ENCODE assay signal across 9 cellular contexts in the genomic region with DNA sequence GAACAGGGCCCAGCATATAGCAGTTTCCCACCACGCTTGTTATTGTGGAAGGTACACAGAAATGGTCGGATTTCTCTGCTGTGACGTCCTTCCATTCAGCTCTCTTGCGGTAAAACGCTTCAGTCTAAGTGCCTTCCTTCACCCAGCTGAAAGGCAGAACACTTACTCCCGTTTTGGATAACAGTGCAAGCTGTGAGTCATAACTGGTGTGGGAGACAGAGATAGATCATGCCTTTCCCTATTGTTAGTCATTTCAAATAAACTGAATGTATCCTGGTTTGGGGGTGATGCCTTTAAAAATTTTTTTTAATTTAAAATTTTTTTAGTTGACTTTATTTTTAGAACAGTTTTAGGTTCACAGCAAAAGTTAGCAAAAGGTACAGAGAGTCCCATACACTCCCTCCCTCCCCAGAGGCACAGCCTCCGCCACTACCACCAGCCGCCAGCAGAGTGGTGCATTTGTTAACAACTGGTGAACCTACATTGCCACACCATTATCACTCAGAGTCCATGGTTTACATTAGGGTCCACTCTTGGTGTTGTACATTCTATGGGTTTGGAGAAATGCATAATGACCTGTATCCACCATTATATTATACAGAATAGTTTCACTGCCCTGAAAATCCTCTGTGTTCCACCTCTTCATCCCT.
DNase-seq lines count a peak whose midpoint lies in the region; ATAC-seq and TF ChIP-seq lines count a peak whose summit lies in the region.
"Had no signal": no experiment of that assay in that cellular context is flagged by ENCODE, and none has a peak within 500 bp of the region (broad histone marks: within the 10 kb centered on the region; RNA-seq: fewer than 3 reads in every experiment).

No MANE protein-coding gene starts in this region.

- intact Hi-C loops in activated CD4-positive, alpha-beta T cell treated with anti-CD3 and anti-CD28 coated beads, Interleukin-2, amount 10 ng/mL, durations not matched to agents 24 days and 14 days (cut with micrococcal nuclease) = no loop called here

- DNase-seq in GM04504 (ENCODE audit: low read depth) = peak; percentile 33
- DNase-seq in MV-4-11 (lab: John Stamatoyannopoulos, UW) = peak; percentile 67
- peak in 32 of 61 donors; percentile 8 to 94 (median 44) for DNase-seq in caudate nucleus (lab: John Stamatoyannopoulos, UW)
- DNase-seq in neural progenitor cell (ENCODE audit: low spot score) = peak; percentile 34
- DNase-seq in activated CD4-positive, alpha-beta T cell treated with anti-CD3 and anti-CD28 coated beads, Interleukin-2, amount 10 ng/mL, durations not matched to agents 24 days and 14 days = no peak
- DNase-seq in tibial nerve (ENCODE audit: low spot score in 2 of 2) = no peak
- DNase-seq in stimulated activated CD4-positive, alpha-beta T cell treated with anti-CD3 and anti-CD28 coated beads, Interleukin-15, amount 100 ng/mL, for 24 hours = no peak
- DNase-seq: heart left ventricle had no signal

- no peaks in the 10 kb centered on the region for H4K20me1 ChIP-seq in neural progenitor cell (ENCODE audit: low read depth)

- H3K27me3 ChIP-seq in neural progenitor cell (no peaks in the 10 kb centered on the region), tibial nerve (no peaks in the 10 kb centered on the region)

- H3K36me3 ChIP-seq in neural progenitor cell = no peaks in the 10 kb centered on the region
- H3K36me3 ChIP-seq in tibial nerve = no peaks in the 10 kb centered on the region
- H3K36me3 ChIP-seq: heart left ventricle had no signal

- no peak overlapping the region for H3K4me2 ChIP-seq in neural progenitor cell

- peaks cover 10% of the 10 kb centered on the region for H3K4me1 Mint-ChIP-seq in neural progenitor cell
- no peaks in the 10 kb centered on the region for H3K4me1 Mint-ChIP-seq in activated CD4-positive, alpha-beta T cell treated with anti-CD3 and anti-CD28 coated beads, Interleukin-2, amount 10 ng/mL, durations not matched to agents 24 days and 14 days

- H3K4me3 Mint-ChIP-seq in neural progenitor cell = no peak overlapping the region
- no peak overlapping the region for H3K4me3 Mint-ChIP-seq in activated CD4-positive, alpha-beta T cell treated with anti-CD3 and anti-CD28 coated beads, Interleukin-2, amount 10 ng/mL, durations not matched to agents 24 days and 14 days

- ATAC-seq in GM19023 (IDR thresholded peaks at IDR 0.05; ENCODE audit: unreplicated experiment) = no peak

- TF ChIP-seq POLR2A in tibial nerve (IDR thresholded peaks at IDR 0.05) = no peak

- no peaks in the 10 kb centered on the region for H3K4me1 ChIP-seq in neural progenitor cell
- H3K4me1 ChIP-seq in tibial nerve = no peaks in the 10 kb centered on the region
- H3K4me1 ChIP-seq: heart left ventricle had no signal

- 50 to 59% methylated on average over 8 of the region's 8 CpGs for WGBS in tibial nerve, 2 donors

- TF ChIP-seq EP300 in tibial nerve (IDR thresholded peaks at IDR 0.05) = no peak

- peak; percentile 37 for TF ChIP-seq CTCF in neural progenitor cell (IDR thresholded peaks at IDR 0.05)
- no peak for TF ChIP-seq CTCF in tibial nerve (IDR thresholded peaks at IDR 0.05)

- peak overlapping the region; percentile 26 for H2AFZ ChIP-seq in neural progenitor cell (replicated peaks)

- no peaks in the 10 kb centered on the region for H3F3A ChIP-seq in neural progenitor cell (ENCODE audit: low read depth)

- peaks cover 19% of the 10 kb centered on the region for H3K9me3 Mint-ChIP-seq in neural progenitor cell
- H3K9me3 Mint-ChIP-seq in activated CD4-positive, alpha-beta T cell treated with anti-CD3 and anti-CD28 coated beads, Interleukin-2, amount 10 ng/mL, durations not matched to agents 24 days and 14 days = peaks cover 6% of the 10 kb centered on the region

- H3K27ac ChIP-seq in caudate nucleus (ENCODE audit: low read depth, low read length) = no peak overlapping the region
- H3K27ac ChIP-seq in neural progenitor cell = no peak overlapping the region
- no peak overlapping the region for H3K27ac ChIP-seq in tibial nerve
- H3K27ac ChIP-seq: heart left ventricle had no signal

- no peak overlapping the region for H3K4me3 ChIP-seq in neural progenitor cell
- no peak overlapping the region for H3K4me3 ChIP-seq in tibial nerve
- H3K4me3 ChIP-seq: heart left ventricle had no signal

- H3K27ac Mint-ChIP-seq in neural progenitor cell = no peak overlapping the region
- no peak overlapping the region for H3K27ac Mint-ChIP-seq in activated CD4-positive, alpha-beta T cell treated with anti-CD3 and anti-CD28 coated beads, Interleukin-2, amount 10 ng/mL, durations not matched to agents 24 days and 14 days

- H3K36me3 Mint-ChIP-seq in neural progenitor cell = peaks cover 3% of the 10 kb centered on the region
- H3K36me3 Mint-ChIP-seq in activated CD4-positive, alpha-beta T cell treated with anti-CD3 and anti-CD28 coated beads, Interleukin-2, amount 10 ng/mL, durations not matched to agents 24 days and 14 days (ENCODE audit: low read depth) = no peaks in the 10 kb centered on the region

- H3K27me3 Mint-ChIP-seq in neural progenitor cell (ENCODE audit: insufficient read depth, low read depth) = peaks cover 4% of the 10 kb centered on the region
- H3K27me3 Mint-ChIP-seq in activated CD4-positive, alpha-beta T cell treated with anti-CD3 and anti-CD28 coated beads, Interleukin-2, amount 10 ng/mL, durations not matched to agents 24 days and 14 days = no peaks in the 10 kb centered on the region

- H3K9me3 ChIP-seq in neural progenitor cell (ENCODE audit: low read depth) (peaks cover 9% of the 10 kb centered on the region), tibial nerve (peaks cover 0 to 17% (median 2%) of the 10 kb centered on the region in 4 donors)

- no peaks in the 10 kb centered on the region for H3K79me2 ChIP-seq in neural progenitor cell (ENCODE audit: low read depth)

- no peak overlapping the region for H3K9ac ChIP-seq in neural progenitor cell

Comparison
In these comparisons a context has a peak if more than half of its experiments do, and no peak if none do; other contexts are left out.
1. DNase-seq: peak in GM04504 (single experiment), MV-4-11 (single experiment), caudate nucleus (32 of 61) and neural progenitor cell (single experiment); none in activated CD4-positive, alpha-beta T cell treated with anti-CD3 and anti-CD28 coated beads, Interleukin-2, amount 10 ng/mL, durations not matched to agents 24 days and 14 days (single experiment), tibial nerve (0 of 2) and stimulated activated CD4-positive, alpha-beta T cell treated with anti-CD3 and anti-CD28 coated beads, Interleukin-15, amount 100 ng/mL, for 24 hours (single experiment).